1 cellular context compared by ENCODE assay signal in the genomic region with DNA sequence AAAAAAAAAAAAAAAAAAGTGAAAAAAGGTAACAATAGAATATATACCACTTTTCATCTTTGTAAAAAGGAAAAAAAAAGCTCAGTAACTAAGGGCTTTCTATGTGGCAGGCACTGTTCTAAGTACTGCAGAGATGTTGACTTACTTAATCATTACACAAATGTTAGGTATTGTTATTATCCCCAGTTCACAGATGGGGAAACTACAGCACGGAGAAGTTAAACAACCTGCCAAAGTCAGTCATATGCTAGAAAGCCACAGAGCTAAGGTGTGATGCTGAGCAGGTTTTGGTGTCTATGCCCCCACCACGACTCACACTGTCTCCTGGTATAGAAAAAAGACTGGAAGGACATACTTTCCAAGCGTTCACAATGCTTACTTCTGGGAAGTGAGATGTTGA.
TF ChIP-seq lines count a peak whose summit lies in the region.

No MANE protein-coding gene starts in this region.

TF ChIP-seq in HepG2, 621 proteins besides CTCF, POLR2A, EP300 and RAD21 (continued from another document):
- no peak for TF ChIP-seq ZNF576 (CRISPR knock-in tag; IDR thresholded peaks at IDR 0.05)
- no peak for TF ChIP-seq CBFB (CRISPR knock-in tag; IDR thresholded peaks at IDR 0.05)
- TF ChIP-seq ZNF225 (CRISPR knock-in tag; IDR thresholded peaks at IDR 0.05): no peak
- TF ChIP-seq, protein P1, sequence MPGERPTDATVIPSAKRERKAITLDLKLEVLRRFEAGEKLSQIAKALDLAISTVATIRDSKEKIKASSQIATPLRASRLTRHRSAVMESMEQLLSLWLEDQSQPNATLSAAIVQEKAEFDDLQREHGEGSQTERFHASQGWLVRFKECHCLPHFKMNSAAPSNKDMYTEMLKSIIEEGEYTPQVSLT (CRISPR knock-in tag; IDR thresholded peaks at IDR 0.05; ENCODE audit: borderline replicate concordance, low read depth): no peak
- no peak for TF ChIP-seq KMT2B (CRISPR knock-in tag; IDR thresholded peaks at IDR 0.05)
- TF ChIP-seq, protein P2, sequence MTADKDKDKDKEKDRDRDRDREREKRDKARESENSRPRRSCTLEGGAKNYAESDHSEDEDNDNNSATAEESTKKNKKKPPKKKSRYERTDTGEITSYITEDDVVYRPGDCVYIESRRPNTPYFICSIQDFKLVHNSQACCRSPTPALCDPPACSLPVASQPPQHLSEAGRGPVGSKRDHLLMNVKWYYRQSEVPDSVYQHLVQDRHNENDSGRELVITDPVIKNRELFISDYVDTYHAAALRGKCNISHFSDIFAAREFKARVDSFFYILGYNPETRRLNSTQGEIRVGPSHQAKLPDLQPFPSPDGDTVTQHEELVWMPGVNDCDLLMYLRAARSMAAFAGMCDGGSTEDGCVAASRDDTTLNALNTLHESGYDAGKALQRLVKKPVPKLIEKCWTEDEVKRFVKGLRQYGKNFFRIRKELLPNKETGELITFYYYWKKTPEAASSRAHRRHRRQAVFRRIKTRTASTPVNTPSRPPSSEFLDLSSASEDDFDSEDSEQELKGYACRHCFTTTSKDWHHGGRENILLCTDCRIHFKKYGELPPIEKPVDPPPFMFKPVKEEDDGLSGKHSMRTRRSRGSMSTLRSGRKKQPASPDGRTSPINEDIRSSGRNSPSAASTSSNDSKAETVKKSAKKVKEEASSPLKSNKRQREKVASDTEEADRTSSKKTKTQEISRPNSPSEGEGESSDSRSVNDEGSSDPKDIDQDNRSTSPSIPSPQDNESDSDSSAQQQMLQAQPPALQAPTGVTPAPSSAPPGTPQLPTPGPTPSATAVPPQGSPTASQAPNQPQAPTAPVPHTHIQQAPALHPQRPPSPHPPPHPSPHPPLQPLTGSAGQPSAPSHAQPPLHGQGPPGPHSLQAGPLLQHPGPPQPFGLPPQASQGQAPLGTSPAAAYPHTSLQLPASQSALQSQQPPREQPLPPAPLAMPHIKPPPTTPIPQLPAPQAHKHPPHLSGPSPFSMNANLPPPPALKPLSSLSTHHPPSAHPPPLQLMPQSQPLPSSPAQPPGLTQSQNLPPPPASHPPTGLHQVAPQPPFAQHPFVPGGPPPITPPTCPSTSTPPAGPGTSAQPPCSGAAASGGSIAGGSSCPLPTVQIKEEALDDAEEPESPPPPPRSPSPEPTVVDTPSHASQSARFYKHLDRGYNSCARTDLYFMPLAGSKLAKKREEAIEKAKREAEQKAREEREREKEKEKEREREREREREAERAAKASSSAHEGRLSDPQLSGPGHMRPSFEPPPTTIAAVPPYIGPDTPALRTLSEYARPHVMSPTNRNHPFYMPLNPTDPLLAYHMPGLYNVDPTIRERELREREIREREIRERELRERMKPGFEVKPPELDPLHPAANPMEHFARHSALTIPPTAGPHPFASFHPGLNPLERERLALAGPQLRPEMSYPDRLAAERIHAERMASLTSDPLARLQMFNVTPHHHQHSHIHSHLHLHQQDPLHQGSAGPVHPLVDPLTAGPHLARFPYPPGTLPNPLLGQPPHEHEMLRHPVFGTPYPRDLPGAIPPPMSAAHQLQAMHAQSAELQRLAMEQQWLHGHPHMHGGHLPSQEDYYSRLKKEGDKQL (CRISPR knock-in tag; IDR thresholded peaks at IDR 0.05; ENCODE audit: low read depth): no peak
- TF ChIP-seq ZIK1 (CRISPR knock-in tag; IDR thresholded peaks at IDR 0.05; ENCODE audit: borderline replicate concordance, low read depth): no peak
- no peak for TF ChIP-seq ARID5B (CRISPR knock-in tag; IDR thresholded peaks at IDR 0.05)
- TF ChIP-seq ZNF30 (CRISPR knock-in tag; IDR thresholded peaks at IDR 0.05): no peak
- no peak for TF ChIP-seq FOXA1 (IDR thresholded peaks at IDR 0.05)
- 0 out of 2 replicates have a peak, but pooled peaks have one; percentile 7 for TF ChIP-seq FOXA1 (CRISPR knock-in tag; IDR thresholded peaks at IDR 0.05)
- TF ChIP-seq YEATS2 (CRISPR knock-in tag; IDR thresholded peaks at IDR 0.05; ENCODE audit: borderline replicate concordance): no peak
- TF ChIP-seq SAP130 (CRISPR knock-in tag; IDR thresholded peaks at IDR 0.05; ENCODE audit: low read depth): 0 out of 2 replicates have a peak, but pooled peaks have one; percentile 23
- TF ChIP-seq RCOR2 (CRISPR knock-in tag; IDR thresholded peaks at IDR 0.05): no peak
